Comparison of ENCODE assay signal across 24 cellular contexts in the genomic region with DNA sequence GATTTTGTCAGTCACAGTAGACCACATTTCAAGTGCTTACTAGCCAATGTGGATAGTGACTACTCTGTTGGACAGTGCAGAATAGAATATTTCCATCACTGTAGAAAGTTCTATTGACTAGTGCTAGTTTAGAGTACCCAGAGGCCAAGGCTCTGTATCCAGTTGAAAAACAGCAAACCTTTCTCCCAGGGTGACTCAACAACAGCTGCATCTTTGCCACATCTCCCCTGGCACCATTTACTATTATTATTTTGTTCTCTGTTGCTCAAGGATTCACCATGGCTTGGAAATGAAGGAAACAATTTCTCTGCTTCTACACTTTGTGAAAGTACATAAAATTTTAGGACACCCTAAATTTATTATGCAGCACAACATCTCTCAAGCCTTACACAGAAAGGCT.
"Had no signal": no experiment of that assay in that cellular context is flagged by ENCODE, and none has a peak within 500 bp of the region (broad histone marks: within the 10 kb centered on the region; RNA-seq: fewer than 3 reads in every experiment).

No MANE protein-coding gene starts in this region.

- H3K9me3 Mint-ChIP-seq: activated CD4-positive, alpha-beta T cell treated with anti-CD3 and anti-CD28 coated beads, Interleukin-2, amount 10 ng/mL, durations not matched to agents 24 days and 14 days; activated naive CD4-positive, alpha-beta T cell treated with anti-CD3 and anti-CD28 coated beads, Interleukin-2, amount 50 U/mL, for 24 hours; activated naive CD8-positive, alpha-beta T cell treated with anti-CD3 and anti-CD28 coated beads, Interleukin-2, amount 50 U/mL, for 24 hours; activated T-cell treated with anti-CD3 and anti-CD28 coated beads, Interleukin-2, amount 50 U/mL, for 24 hours; activated T-helper 1 cell treated with anti-CD3 and anti-CD28 coated beads, Interleukin-12 subunit alpha, Interleukin-12 subunit beta, Interleukin-2, Interleukin-4 antibody, amounts not matched to agents 30 ng/mL and 10 ng/mL and 1 ng/mL, durations not matched to agents 14 hours and 24 hours and 36 hours; central memory CD8-positive, alpha-beta T cell; T-helper 1 cell treated with Interleukin-12 subunit alpha and Interleukin-12 subunit beta and Interleukin-4 antibody, amounts not matched to agents 30 μg/mL and 1 μg/mL, for 36 hours had no signal

- DNase-seq: activated B cell treated with CpG ODN at 0.5 μM for 24 hours; activated CD4-positive, alpha-beta T cell treated with anti-CD3 and anti-CD28 coated beads for 1 hour; activated CD4-positive, alpha-beta T cell treated with anti-CD3 and anti-CD28 coated beads, Interleukin-2, amount 10 ng/mL, durations not matched to agents 24 days and 14 days; activated CD4-positive, alpha-beta T cell treated with anti-CD3 and anti-CD28 coated beads, Interleukin-2, amount 50 U/mL, for 48 hours; activated CD8-positive, alpha-beta memory T cell treated with anti-CD3 and anti-CD28 coated beads, Interleukin-2, amount 10 ng/mL, durations not matched to agents 7 days and 5 days; activated effector memory CD4-positive, alpha-beta T cell treated with Interleukin-2 at 50 U/mL for 16 hours; activated naive CD4-positive, alpha-beta T cell; activated naive CD8-positive, alpha-beta T cell treated with anti-CD3 and anti-CD28 coated beads, Interleukin-2, amount 50 U/mL, for 24 hours; activated T-cell treated with anti-CD3 and anti-CD28 coated beads, Interleukin-2, amount 50 U/mL, for 24 hours; amygdala; MM.1S; NCI-H1105 treated with DMSO at 0.1 percent for 48 hours; NCI-H1436 treated with DMSO at 0.1 percent for 48 hours; NCI-H187; NCI-H2081; NCI-H524; Peyer's patch; SHP77 had no signal

- H3K4me3 ChIP-seq: Peyer's patch had no signal

- ATAC-seq: activated CD8-positive, alpha-beta memory T cell treated with anti-CD3 and anti-CD28 coated beads, Interleukin-2, amount 10 ng/mL, durations not matched to agents 7 days and 5 days; activated naive CD8-positive, alpha-beta T cell treated with anti-CD3 and anti-CD28 coated beads, Interleukin-2, amount 50 U/mL, for 24 hours had no signal

- H3K27ac Mint-ChIP-seq: activated B cell treated with CpG ODN at 0.5 μM for 24 hours; activated CD4-positive, alpha-beta T cell treated with anti-CD3 and anti-CD28 coated beads, Interleukin-2, amount 10 ng/mL, durations not matched to agents 24 days and 14 days; activated CD8-positive, alpha-beta memory T cell treated with anti-CD3 and anti-CD28 coated beads, Interleukin-2, amount 10 ng/mL, durations not matched to agents 7 days and 5 days; activated naive CD4-positive, alpha-beta T cell treated with anti-CD3 and anti-CD28 coated beads, Interleukin-2, amount 50 U/mL, for 24 hours; activated naive CD8-positive, alpha-beta T cell treated with anti-CD3 and anti-CD28 coated beads, Interleukin-2, amount 50 U/mL, for 24 hours; activated T-cell treated with anti-CD3 and anti-CD28 coated beads, Interleukin-2, amount 50 U/mL, for 24 hours; activated T-helper 1 cell treated with anti-CD3 and anti-CD28 coated beads, Interleukin-12 subunit alpha, Interleukin-12 subunit beta, Interleukin-2, Interleukin-4 antibody, amounts not matched to agents 30 ng/mL and 10 ng/mL and 1 ng/mL, durations not matched to agents 14 hours and 24 hours and 36 hours; brain; T-helper 1 cell treated with Interleukin-12 subunit alpha and Interleukin-12 subunit beta and Interleukin-4 antibody, amounts not matched to agents 30 μg/mL and 1 μg/mL, for 36 hours had no signal

- FAIRE-seq: astrocyte had no signal

- H3K36me3 Mint-ChIP-seq: activated CD8-positive, alpha-beta memory T cell treated with anti-CD3 and anti-CD28 coated beads, Interleukin-2, amount 10 ng/mL, durations not matched to agents 7 days and 5 days; brain had no signal
